In the genomic region with DNA sequence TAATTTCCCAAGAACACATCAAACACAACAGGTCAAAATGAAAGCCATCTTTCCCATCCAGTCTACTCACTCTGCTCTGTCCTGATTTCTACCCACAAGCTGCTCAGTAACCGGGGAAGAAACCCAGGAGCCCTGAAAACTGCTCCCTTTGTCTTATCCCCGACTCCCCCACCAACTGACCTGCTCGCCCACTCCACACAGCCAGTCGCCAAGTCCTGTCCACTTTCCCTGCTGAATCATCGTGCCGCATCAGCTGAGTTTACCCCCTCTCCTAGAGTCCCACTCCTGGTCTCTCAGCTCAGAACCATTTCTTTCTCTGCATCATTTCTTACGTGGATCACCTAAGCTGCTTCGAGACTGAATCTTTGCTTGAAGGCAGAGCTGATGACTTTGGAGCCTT, we compare ENCODE assay signal across 19 cellular contexts. TPM values are rescaled to one million over a fixed set of nuclear protein-coding genes. Genes with fewer than 3 reads are reported as not detected.
DNase-seq lines count a peak whose midpoint lies in the region; TF ChIP-seq lines count a peak whose summit lies in the region.
"Had no signal": no experiment of that assay in that cellular context is flagged by ENCODE, and none has a peak within 500 bp of the region (broad histone marks: within the 10 kb centered on the region; RNA-seq: fewer than 3 reads in every experiment).

No MANE protein-coding gene starts in this region.

- H3K9me3 Mint-ChIP-seq in endodermal cell = no peaks in the 10 kb centered on the region
- H3K9me3 Mint-ChIP-seq in neural progenitor cell = no peaks in the 10 kb centered on the region
- H3K9me3 Mint-ChIP-seq: CD4-positive, CD25-positive, alpha-beta regulatory T cell; CD8-positive, alpha-beta T cell; H9 had no signal

- H3K27ac Mint-ChIP-seq in endodermal cell (no peak overlapping the region), neural progenitor cell (peak overlapping the region; percentile 19)
- H3K27ac Mint-ChIP-seq: B cell; CD4-positive, CD25-positive, alpha-beta regulatory T cell; CD8-positive, alpha-beta T cell had no signal

- no peaks in the 10 kb centered on the region for H3F3A ChIP-seq in neural progenitor cell (ENCODE audit: low read depth)

- H3K9ac ChIP-seq in endodermal cell (ENCODE audit: extremely low read depth, low read length, poor library complexity, severe bottlenecking) = no peak overlapping the region
- no peak overlapping the region for H3K9ac ChIP-seq in neural progenitor cell
- H3K9ac ChIP-seq: BLaER1 had no signal

- H3K4me1 Mint-ChIP-seq in endodermal cell (no peaks in the 10 kb centered on the region), neural progenitor cell (no peaks in the 10 kb centered on the region)
- H3K4me1 Mint-ChIP-seq: CD4-positive, CD25-positive, alpha-beta regulatory T cell; H9 had no signal

- peak; percentile 60 for DNase-seq in coronary artery (ENCODE audit: low spot score)
- peak; percentile 16 for DNase-seq in endodermal cell
- no peak for DNase-seq in neural progenitor cell (ENCODE audit: low spot score)
- DNase-seq in NCI-H774 (lab: John Stamatoyannopoulos, UW) = no peak
- no peak for DNase-seq in NCI-H526 treated with DMSO at 0.1 percent for 48 hours (lab: John Stamatoyannopoulos, UW)
- DNase-seq in NCI-H1092 (lab: John Stamatoyannopoulos, UW) = no peak
- DNase-seq: Caco-2; CD4-positive, CD25-positive, alpha-beta regulatory T cell; CD8-positive, alpha-beta T cell; DMS153; DND-41; H9 had no signal

- no peak overlapping the region for H2AFZ ChIP-seq in neural progenitor cell (replicated peaks)

- H3K27me3 ChIP-seq in endodermal cell (ENCODE audit: control insufficient read depth, insufficient read depth, low read length, poor library complexity, severe bottlenecking) = peaks cover 5% of the 10 kb centered on the region
- no peaks in the 10 kb centered on the region for H3K27me3 ChIP-seq in neural progenitor cell
- H3K27me3 ChIP-seq: BLaER1 had no signal

- no peaks in the 10 kb centered on the region for H3K79me2 ChIP-seq in neural progenitor cell (ENCODE audit: low read depth)

- H3K36me3 ChIP-seq in endodermal cell (ENCODE audit: control insufficient read depth, insufficient read depth, low read length) (no peaks in the 10 kb centered on the region), neural progenitor cell (no peaks in the 10 kb centered on the region)
- H3K36me3 ChIP-seq: BLaER1 had no signal

- H3K9me3 ChIP-seq in endodermal cell (ENCODE audit: control insufficient read depth, low read length) (no peaks in the 10 kb centered on the region), neural progenitor cell (ENCODE audit: low read depth) (no peaks in the 10 kb centered on the region)
- H3K9me3 ChIP-seq: Caco-2 had no signal

- H3K27ac ChIP-seq in VCaP (peak overlapping the region; percentile 43), coronary artery (no peak overlapping the region), endodermal cell (ENCODE audit: low read depth, low read length) (no peak overlapping the region), neural progenitor cell (no peak overlapping the region)
- H3K27ac ChIP-seq: BLaER1, C4-2B had no signal

- H3K4me3 Mint-ChIP-seq in endodermal cell (no peak overlapping the region), neural progenitor cell (no peak overlapping the region)
- H3K4me3 Mint-ChIP-seq: B cell; CD4-positive, CD25-positive, alpha-beta regulatory T cell; CD8-positive, alpha-beta T cell; H9 had no signal

- no peak overlapping the region for H3K4me3 ChIP-seq in coronary artery
- no peak overlapping the region for H3K4me3 ChIP-seq in endodermal cell (ENCODE audit: low read length)
- no peak overlapping the region for H3K4me3 ChIP-seq in neural progenitor cell
- H3K4me3 ChIP-seq: BLaER1 had no signal

- peaks cover 18% of the 10 kb centered on the region for H3K27me3 Mint-ChIP-seq in endodermal cell (ENCODE audit: insufficient read depth)
- H3K27me3 Mint-ChIP-seq in neural progenitor cell (ENCODE audit: insufficient read depth, low read depth) = peaks cover 7% of the 10 kb centered on the region

- 90 to 93% methylated on average over 8 of the region's 8 CpGs for WGBS in endodermal cell (ENCODE audit: insufficient coverage in 1 of 2, insufficient read length in 1 of 2), 2 experiments

- TF ChIP-seq CTCF in VCaP (conservative IDR thresholded peaks at IDR 0.05) (no peak), coronary artery (IDR thresholded peaks at IDR 0.05) (no peak), endodermal cell (conservative IDR thresholded peaks at IDR 0.05) (no peak), neural progenitor cell (IDR thresholded peaks at IDR 0.05) (no peak)

- no peak overlapping the region for H3K4me2 ChIP-seq in neural progenitor cell
- H3K4me2 ChIP-seq: BLaER1 had no signal

- no peaks in the 10 kb centered on the region for H4K20me1 ChIP-seq in neural progenitor cell (ENCODE audit: low read depth)
- H4K20me1 ChIP-seq: BLaER1 had no signal

- H3K4me1 ChIP-seq in endodermal cell (ENCODE audit: control insufficient read depth, insufficient read depth, low read length) (no peaks in the 10 kb centered on the region), neural progenitor cell (no peaks in the 10 kb centered on the region)
- H3K4me1 ChIP-seq: Caco-2 had no signal

- no peaks in the 10 kb centered on the region for H3K36me3 Mint-ChIP-seq in endodermal cell (ENCODE audit: low read depth)
- no peaks in the 10 kb centered on the region for H3K36me3 Mint-ChIP-seq in neural progenitor cell
- H3K36me3 Mint-ChIP-seq: CD4-positive, CD25-positive, alpha-beta regulatory T cell; CD8-positive, alpha-beta T cell had no signal

RNA-seq across cellular contexts. Expression of gene RCAN1, which starts 11.2 kb away (rescaled TPM):
- total RNA-seq in endodermal cell (1 to 10 TPM; 6.1 to 6.7 TPM), neural progenitor cell (ENCODE audit: low replicate concordance) (6.5 and 6.9 TPM in 2 replicates)
- polyA plus RNA-seq in endodermal cell (2013, experiment 1 of 2) = 10.5 TPM
- polyA plus RNA-seq in endodermal cell (2013, experiment 2 of 2) = 10.7 TPM

RNA-seq across cellular contexts. Expression of gene CLIC6, which starts 42.7 kb away (rescaled TPM):
- total RNA-seq in endodermal cell = 1 to 10 TPM; 1.7 to 2.4 TPM
- 1.1 TPM for polyA plus RNA-seq in endodermal cell (2013, experiment 1 of 2)
- 1.2 TPM for polyA plus RNA-seq in endodermal cell (2013, experiment 2 of 2)
- 0.12 and 0.15 TPM in 2 replicates for total RNA-seq in neural progenitor cell (ENCODE audit: low replicate concordance)
- total RNA-seq: A172; Caco-2; CD4-positive, CD25-positive, alpha-beta regulatory T cell; H4 had no signal
- polyA plus RNA-seq: AG04450; CD4-positive, CD25-positive, alpha-beta regulatory T cell had no signal

Comparison
In these comparisons a context has a peak if more than half of its experiments do, and no peak if none do; other contexts are left out.
1. DNase-seq: peak in coronary artery (single experiment) and endodermal cell (single experiment); none in neural progenitor cell (single experiment), NCI-H774 (single experiment), NCI-H526 treated with DMSO at 0.1 percent for 48 hours (single experiment) and NCI-H1092 (single experiment).